Comparison of ENCODE assay signal across 13 cellular contexts in the genomic region with DNA sequence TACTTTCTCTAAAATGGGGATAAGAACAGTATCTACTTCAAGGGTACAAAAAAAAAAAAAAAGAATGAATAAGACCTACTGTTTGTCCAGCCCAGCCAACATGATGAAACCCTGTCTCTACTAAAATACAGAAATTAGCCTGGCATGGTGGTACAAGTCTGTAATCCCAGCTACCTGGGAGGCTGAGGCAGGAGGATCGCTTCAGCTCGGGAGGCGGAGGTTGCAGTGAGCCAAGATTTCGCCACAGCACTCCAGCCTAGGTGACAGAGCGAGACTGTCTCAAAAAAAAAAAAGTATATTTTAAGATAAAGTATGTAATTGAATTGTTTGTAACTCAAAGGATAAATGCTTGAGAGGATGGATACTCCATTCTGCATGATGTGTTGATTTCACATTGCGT. TPM values are rescaled to one million over a fixed set of nuclear protein-coding genes. Genes with fewer than 3 reads are reported as not detected.
A peak's percentile ranks its signal among the peaks of the same experiment; 100 is the strongest.
DNase-seq lines count a peak whose midpoint lies in the region; ATAC-seq and TF ChIP-seq lines count a peak whose summit lies in the region.
"Had no signal": no experiment of that assay in that cellular context is flagged by ENCODE, and none has a peak within 500 bp of the region (broad histone marks: within the 10 kb centered on the region; RNA-seq: fewer than 3 reads in every experiment).

No MANE protein-coding gene starts in this region.

- no peak overlapping the region for H4K8ac ChIP-seq in H9 (replicated peaks; ENCODE audit: insufficient read length, low read depth, low read length)

- H3K9ac ChIP-seq in H9 (ENCODE audit: extremely low read depth, insufficient read length, low read length) = no peak overlapping the region

- CTCF ChIA-PET in activated CD4-positive, alpha-beta T cell treated with anti-CD3 and anti-CD28 coated beads, Interleukin-2, amount 10 ng/mL, durations not matched to agents 7 days and 5 days (lab: Charles Lee) = interaction anchor here (0.9 to 1.2 kb wide), 2 partner anchors 27 to 656 kb away, joined by 3 to 6 read pairs; no protein-coding TSS in a partner anchor

- peaks cover 16% of the 10 kb centered on the region for H3K23me2 ChIP-seq in H9 (ENCODE audit: insufficient read length, low read depth, low read length, poor library complexity, severe bottlenecking)

- H4K5ac ChIP-seq in H9 (ENCODE audit: insufficient read length, low read depth, low read length) = no peak overlapping the region

- H4K91ac ChIP-seq in H9 (ENCODE audit: insufficient read length, low read depth, low read length) = no peak overlapping the region

- H3K27ac ChIP-seq in H9 (ENCODE audit: insufficient read length, low read depth, low read length) = no peak overlapping the region

- H2BK20ac ChIP-seq in H9 (ENCODE audit: low read depth, low read length, poor library complexity, severe bottlenecking) = no peak overlapping the region

- POLR2A ChIA-PET in activated CD4-positive, alpha-beta T cell treated with anti-CD3 and anti-CD28 coated beads, Interleukin-2, amount 10 ng/mL, durations not matched to agents 7 days and 5 days (lab: Charles Lee) = no interaction called here
- POLR2A ChIA-PET in activated naive CD8-positive, alpha-beta T cell treated with anti-CD3 and anti-CD28 coated beads, Interleukin-2, amount 10 ng/mL, durations not matched to agents 7 days and 5 days (lab: Charles Lee) = no interaction called here

- H3T11ph ChIP-seq in H9 (ENCODE audit: low read length) = no peak overlapping the region

- H3K79me2 ChIP-seq in H9 (ENCODE audit: insufficient read depth, low read length) = peaks cover 2% of the 10 kb centered on the region; the same call in 1 of the 2 replicates

- H2BK12ac ChIP-seq in H9 (ENCODE audit: insufficient read length, low read depth, low read length) = no peak overlapping the region

- H3K4me3 Mint-ChIP-seq in activated CD4-positive, alpha-beta T cell treated with anti-CD3 and anti-CD28 coated beads, Interleukin-2, amount 10 ng/mL, durations not matched to agents 7 days and 5 days = peak overlapping the region; percentile 89
- H3K4me3 Mint-ChIP-seq in H9 (peak overlapping the region; percentile 92 to 98; a peak in 4 of 5 replicates), nephron progenitor cell (peak overlapping the region; percentile 94)
- H3K4me3 Mint-ChIP-seq in activated naive CD8-positive, alpha-beta T cell treated with anti-CD3 and anti-CD28 coated beads, Interleukin-2, amount 10 ng/mL, durations not matched to agents 7 days and 5 days = peak overlapping the region; percentile 87

- H3K18ac ChIP-seq in H9 (ENCODE audit: insufficient read length, low read depth, low read length) = no peak overlapping the region

- no peaks in the 10 kb centered on the region for H3K27me3 ChIP-seq in H9 (ENCODE audit: insufficient read depth, low read length)
- H3K27me3 ChIP-seq: neutrophil, sigmoid colon had no signal

- WGBS in H9 (ENCODE audit: extremely low coverage, insufficient read length, low lambda C conversion rate) = no CpG with 5 or more reads among the region's 6 CpGs

- peaks cover 17% of the 10 kb centered on the region for H3K4me1 Mint-ChIP-seq in activated CD4-positive, alpha-beta T cell treated with anti-CD3 and anti-CD28 coated beads, Interleukin-2, amount 10 ng/mL, durations not matched to agents 7 days and 5 days
- H3K4me1 Mint-ChIP-seq in H9 (peaks cover 13 to 24% of the 10 kb centered on the region in 2 experiments), nephron progenitor cell (peaks cover 38% of the 10 kb centered on the region)
- peaks cover 18% of the 10 kb centered on the region for H3K4me1 Mint-ChIP-seq in activated naive CD8-positive, alpha-beta T cell treated with anti-CD3 and anti-CD28 coated beads, Interleukin-2, amount 10 ng/mL, durations not matched to agents 7 days and 5 days

- no peaks in the 10 kb centered on the region for H3K9me3 ChIP-seq in H9 (ENCODE audit: control insufficient read depth, low read depth, low read length)
- H3K9me3 ChIP-seq: neutrophil, sigmoid colon had no signal

- no peak overlapping the region for H2BK120ac ChIP-seq in H9 (ENCODE audit: low read depth, low read length, poor library complexity, severe bottlenecking)

- no peaks in the 10 kb centered on the region for H3K9me3 Mint-ChIP-seq in activated CD4-positive, alpha-beta T cell treated with anti-CD3 and anti-CD28 coated beads, Interleukin-2, amount 10 ng/mL, durations not matched to agents 7 days and 5 days
- H3K9me3 Mint-ChIP-seq in H9 = no peaks in the 10 kb centered on the region; a peak in 1 of 5 replicates
- no peaks in the 10 kb centered on the region for H3K9me3 Mint-ChIP-seq in activated naive CD8-positive, alpha-beta T cell treated with anti-CD3 and anti-CD28 coated beads, Interleukin-2, amount 10 ng/mL, durations not matched to agents 7 days and 5 days
- no peaks in the 10 kb centered on the region for H3K9me3 Mint-ChIP-seq in nephron progenitor cell

- H3K4me2 ChIP-seq in H9 (ENCODE audit: insufficient read depth, insufficient read length, low read length) = no peak overlapping the region

- no peak overlapping the region for H2BK5ac ChIP-seq in H9 (ENCODE audit: insufficient read length, low read length)

- no peak for ATAC-seq in activated naive CD8-positive, alpha-beta T cell treated with anti-CD3 and anti-CD28 coated beads, Interleukin-2, amount 10 ng/mL, durations not matched to agents 7 days and 5 days (ENCODE audit: low read depth)
- ATAC-seq in HG03378 (IDR thresholded peaks at IDR 0.05; ENCODE audit: unreplicated experiment) = no peak

- H3K4me1 ChIP-seq in H9 (ENCODE audit: insufficient read depth, low read length) = no peaks in the 10 kb centered on the region

- no peaks in the 10 kb centered on the region for H4K20me1 ChIP-seq in H9 (ENCODE audit: control insufficient read depth, insufficient read depth, insufficient read length)

- no peak for DNase-seq in activated CD4-positive, alpha-beta T cell treated with anti-CD3 and anti-CD28 coated beads, Interleukin-2, amount 10 ng/mL, durations not matched to agents 7 days and 5 days
- no peak for DNase-seq in activated CD4-positive, alpha-beta T cell treated with anti-CD3 and anti-CD28 coated beads, Interleukin-2, amount 50 U/mL, for 4 hours
- DNase-seq in H9 = no peak
- DNase-seq in activated naive CD8-positive, alpha-beta T cell treated with anti-CD3 and anti-CD28 coated beads, Interleukin-2, amount 10 ng/mL, durations not matched to agents 7 days and 5 days = no peak
- DNase-seq in nephron progenitor cell = no peak
- no peak for DNase-seq in NAMALWA (ENCODE audit: low spot score)
- DNase-seq in stimulated activated CD4-positive, alpha-beta T cell treated with anti-CD3 and anti-CD28 coated beads, Interleukin-12 subunit alpha, Interleukin-12 subunit beta, amount 100 ng/mL, for 4 hours = no peak
- DNase-seq: NCI-H187 treated with DMSO at 0.1 percent for 48 hours; SHP77; sigmoid colon; stimulated activated naive CD4-positive, alpha-beta T cell treated with Interleukin-2 at 50 U/mL for 16 hours had no signal

- no peak overlapping the region for H2AK5ac ChIP-seq in H9 (ENCODE audit: insufficient read length, low read length)

- H3K27me3 Mint-ChIP-seq in activated CD4-positive, alpha-beta T cell treated with anti-CD3 and anti-CD28 coated beads, Interleukin-2, amount 10 ng/mL, durations not matched to agents 7 days and 5 days = no peaks in the 10 kb centered on the region
- H3K27me3 Mint-ChIP-seq in H9 (ENCODE audit: low read depth) (no peaks in the 10 kb centered on the region), nephron progenitor cell (ENCODE audit: low read depth, poor library complexity) (no peaks in the 10 kb centered on the region)
- H3K27me3 Mint-ChIP-seq in activated naive CD8-positive, alpha-beta T cell treated with anti-CD3 and anti-CD28 coated beads, Interleukin-2, amount 10 ng/mL, durations not matched to agents 7 days and 5 days = no peaks in the 10 kb centered on the region

- H3K14ac ChIP-seq in H9 (ENCODE audit: insufficient read depth, low read length) = no peak overlapping the region

- no peak overlapping the region for H3K56ac ChIP-seq in H9 (ENCODE audit: insufficient read length, low read depth, low read length)

- no peak overlapping the region for H2AFZ ChIP-seq in H9 (ENCODE audit: low read length)

- no peak overlapping the region for H3K4ac ChIP-seq in H9 (ENCODE audit: low read depth, low read length)

- no peak overlapping the region for H3K23ac ChIP-seq in H9 (ENCODE audit: insufficient read length, low read depth, low read length)

- no peak overlapping the region for H2BK15ac ChIP-seq in H9 (ENCODE audit: low read depth, low read length)

- no peaks in the 10 kb centered on the region for H3K36me3 Mint-ChIP-seq in activated CD4-positive, alpha-beta T cell treated with anti-CD3 and anti-CD28 coated beads, Interleukin-2, amount 10 ng/mL, durations not matched to agents 7 days and 5 days (ENCODE audit: low read depth)
- H3K36me3 Mint-ChIP-seq in H9 (ENCODE audit: insufficient read depth in 1 of 3, low read depth in 3 of 3) = peaks cover 0 to 3% (median 3%) of the 10 kb centered on the region in 3 experiments; a peak in 3 of 7 replicates
- no peaks in the 10 kb centered on the region for H3K36me3 Mint-ChIP-seq in activated naive CD8-positive, alpha-beta T cell treated with anti-CD3 and anti-CD28 coated beads, Interleukin-2, amount 10 ng/mL, durations not matched to agents 7 days and 5 days
- H3K36me3 Mint-ChIP-seq in nephron progenitor cell (ENCODE audit: low read depth) = peaks cover 9% of the 10 kb centered on the region

- no peak overlapping the region for H3K27ac Mint-ChIP-seq in activated CD4-positive, alpha-beta T cell treated with anti-CD3 and anti-CD28 coated beads, Interleukin-2, amount 10 ng/mL, durations not matched to agents 7 days and 5 days
- H3K27ac Mint-ChIP-seq in H9 (no peak overlapping the region), nephron progenitor cell (no peak overlapping the region)
- no peak overlapping the region for H3K27ac Mint-ChIP-seq in activated naive CD8-positive, alpha-beta T cell treated with anti-CD3 and anti-CD28 coated beads, Interleukin-2, amount 10 ng/mL, durations not matched to agents 7 days and 5 days

- H3K79me1 ChIP-seq in H9 (ENCODE audit: insufficient read depth, low read depth, low read length, poor library complexity, severe bottlenecking) = no peaks in the 10 kb centered on the region

- no peak for TF ChIP-seq CTCF in H9 (conservative IDR thresholded peaks at IDR 0.05)
- TF ChIP-seq CTCF in nephron progenitor cell (IDR thresholded peaks at IDR 0.05) = no peak

RNA-seq across cellular contexts. Expression of a gene that starts 2.0 kb away (rescaled TPM):
- total RNA-seq in activated CD4-positive, alpha-beta T cell treated with anti-CD3 and anti-CD28 coated beads, Interleukin-2, amount 10 ng/mL, durations not matched to agents 7 days and 5 days = 10 to 100 TPM; 11.4 to 13.8 TPM
- 16.4 and 17.8 TPM in 2 replicates for total RNA-seq in H9 (2021)
- 10 to 100 TPM; 11.7 to 11.8 TPM for total RNA-seq in activated naive CD8-positive, alpha-beta T cell treated with anti-CD3 and anti-CD28 coated beads, Interleukin-2, amount 10 ng/mL, durations not matched to agents 7 days and 5 days

RNA-seq across cellular contexts. Expression of a gene that starts 36.6 kb away (rescaled TPM):
- total RNA-seq in activated CD4-positive, alpha-beta T cell treated with anti-CD3 and anti-CD28 coated beads, Interleukin-2, amount 10 ng/mL, durations not matched to agents 7 days and 5 days = 100 to 1,000 TPM; 124 to 146 TPM
- 204 and 216 TPM in 2 replicates for total RNA-seq in H9 (2021)
- 10 to 100 TPM; 92.3 to 94.2 TPM for total RNA-seq in activated naive CD8-positive, alpha-beta T cell treated with anti-CD3 and anti-CD28 coated beads, Interleukin-2, amount 10 ng/mL, durations not matched to agents 7 days and 5 days
